In the genomic region with DNA sequence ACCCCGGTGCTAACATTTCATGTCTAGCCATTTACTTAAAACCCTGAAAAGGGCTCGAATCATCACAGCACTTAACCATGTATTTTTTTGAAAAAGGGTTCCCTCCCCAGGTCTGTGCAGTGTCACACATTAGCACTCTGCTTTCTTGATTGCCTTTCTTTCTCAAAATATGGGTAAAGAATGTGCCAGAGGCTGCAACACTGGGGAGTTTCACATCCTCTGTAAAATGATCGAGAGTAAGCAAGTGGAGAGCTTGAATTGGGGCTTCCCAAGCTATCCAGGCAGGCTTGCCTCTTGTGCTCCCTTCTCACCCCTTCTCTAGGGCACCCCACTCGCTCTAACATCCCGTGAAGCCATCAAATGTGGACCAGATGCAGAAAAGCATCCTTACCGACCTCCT, we compare ENCODE assay signal across 20 cellular contexts.
"Had no signal": no experiment of that assay in that cellular context is flagged by ENCODE, and none has a peak within 500 bp of the region (broad histone marks: within the 10 kb centered on the region; RNA-seq: fewer than 3 reads in every experiment).

No MANE protein-coding gene starts in this region.

- H3K4me1 ChIP-seq: esophagus squamous epithelium, heart right ventricle, left lung, sigmoid colon, upper lobe of right lung had no signal

- H3K27me3 ChIP-seq: cardiac muscle cell, esophagus squamous epithelium, heart right ventricle, left lung, sigmoid colon, upper lobe of right lung had no signal

- H3K9me3 ChIP-seq: esophagus squamous epithelium, heart right ventricle, left lung, sigmoid colon, thoracic aorta, upper lobe of right lung had no signal

- H3K36me3 ChIP-seq: cardiac muscle cell, esophagus squamous epithelium, heart right ventricle, left lung, sigmoid colon, thoracic aorta, upper lobe of right lung had no signal

- H3K27ac Mint-ChIP-seq: activated CD4-positive, alpha-beta T cell treated with anti-CD3 and anti-CD28 coated beads for 36 hours; activated naive CD8-positive, alpha-beta T cell; activated T-helper 1 cell treated with anti-CD3 and anti-CD28 coated beads, Interleukin-12 subunit alpha, Interleukin-12 subunit beta, Interleukin-2, Interleukin-4 antibody, amounts not matched to agents 30 ng/mL and 10 ng/mL and 1 ng/mL, durations not matched to agents 14 hours and 24 hours and 36 hours; nephron progenitor cell; stimulated activated effector memory CD8-positive, alpha-beta T cell treated with anti-CD3 and anti-CD28 coated beads, Interleukin-12 subunit alpha, Interleukin-12 subunit beta, amount 100 ng/mL, for 72 hours had no signal

- H3K36me3 Mint-ChIP-seq: activated naive CD8-positive, alpha-beta T cell; stimulated activated effector memory CD8-positive, alpha-beta T cell treated with anti-CD3 and anti-CD28 coated beads, Interleukin-12 subunit alpha, Interleukin-12 subunit beta, amount 100 ng/mL, for 72 hours had no signal

- DNase-seq: activated CD4-positive, alpha-beta T cell treated with anti-CD3 and anti-CD28 coated beads for 36 hours; activated CD4-positive, alpha-beta T cell treated with anti-CD3 and anti-CD28 coated beads, Interleukin-2, amount 50 U/mL, for 48 hours; activated gamma-delta T cell treated with Interleukin-2 at 50 U/mL for 16 hours; activated T-cell treated with anti-CD3 and anti-CD28 coated beads for 4 hours; dermis blood vessel endothelial cell; effector memory CD4-positive, alpha-beta T cell; esophagus squamous epithelium; heart right ventricle; left lung; midbrain; nephron progenitor cell; nucleus accumbens; sigmoid colon; stimulated activated CD4-positive, alpha-beta T cell treated with anti-CD3 and anti-CD28 coated beads, Interleukin-4, amount 100 ng/mL, for 24 hours; upper lobe of right lung had no signal

- H3K9me3 Mint-ChIP-seq: activated T-helper 1 cell treated with anti-CD3 and anti-CD28 coated beads, Interleukin-12 subunit alpha, Interleukin-12 subunit beta, Interleukin-2, Interleukin-4 antibody, amounts not matched to agents 30 ng/mL and 10 ng/mL and 1 ng/mL, durations not matched to agents 14 hours and 24 hours and 36 hours; nephron progenitor cell had no signal

- ATAC-seq: activated CD4-positive, alpha-beta T cell treated with anti-CD3 and anti-CD28 coated beads for 36 hours; heart right ventricle; left lung; stimulated activated effector memory CD8-positive, alpha-beta T cell treated with anti-CD3 and anti-CD28 coated beads, Interleukin-12 subunit alpha, Interleukin-12 subunit beta, amount 100 ng/mL, for 72 hours; upper lobe of right lung had no signal

- H3K4me3 ChIP-seq: cardiac muscle cell, esophagus squamous epithelium, heart right ventricle, left lung, sigmoid colon, thoracic aorta, upper lobe of right lung had no signal

- H3K27ac ChIP-seq: cardiac muscle cell, esophagus squamous epithelium, heart right ventricle, left lung, sigmoid colon, thoracic aorta, upper lobe of right lung had no signal
